Comparison of ENCODE assay signal across 8 cellular contexts in the genomic region with DNA sequence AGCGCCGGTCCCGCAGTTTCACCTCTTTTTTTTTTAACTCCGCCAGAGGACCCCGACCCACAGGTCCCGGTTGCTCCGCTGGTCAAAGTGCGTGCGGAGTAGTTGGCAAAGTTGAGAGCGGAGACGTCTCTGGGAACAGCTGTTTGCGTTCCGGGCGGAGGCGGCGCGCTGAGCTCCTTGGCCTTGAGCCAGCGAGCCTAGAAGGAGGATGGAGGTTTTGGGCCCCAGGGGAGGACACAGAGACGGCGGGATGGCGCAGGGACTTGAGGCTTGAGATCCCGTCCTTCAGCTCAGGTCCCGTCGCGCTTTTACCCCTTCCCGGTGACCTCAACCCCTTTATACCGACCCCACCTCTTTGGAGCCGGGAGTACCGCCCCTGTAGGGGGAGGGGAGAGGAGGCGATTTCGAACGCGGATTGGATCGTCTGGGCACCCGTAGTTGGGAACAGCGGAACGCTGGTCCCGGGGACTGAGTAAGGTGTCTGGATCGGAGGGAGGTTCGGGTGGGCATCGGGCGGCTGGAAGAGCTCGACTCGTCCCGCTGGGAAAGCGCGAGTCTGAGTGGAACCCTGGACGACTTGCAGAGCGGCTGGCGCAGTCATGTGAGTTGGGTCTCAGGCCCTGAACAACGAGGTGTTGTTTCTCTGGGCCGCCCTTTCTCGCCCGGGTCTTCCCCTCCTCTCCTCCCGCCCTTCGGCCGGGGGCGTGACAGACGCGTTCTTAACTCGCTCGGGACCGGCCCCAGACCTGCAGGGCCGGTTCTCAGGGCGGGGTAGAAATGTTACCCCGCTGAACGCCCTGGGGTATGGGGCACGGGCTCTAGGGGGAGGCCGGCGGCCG. TPM values are rescaled to one million over a fixed set of nuclear protein-coding genes. Genes with fewer than 3 reads are reported as not detected.
DNase-seq lines count a peak whose midpoint lies in the region; ATAC-seq and TF ChIP-seq lines count a peak whose summit lies in the region.

A gene with protein sequence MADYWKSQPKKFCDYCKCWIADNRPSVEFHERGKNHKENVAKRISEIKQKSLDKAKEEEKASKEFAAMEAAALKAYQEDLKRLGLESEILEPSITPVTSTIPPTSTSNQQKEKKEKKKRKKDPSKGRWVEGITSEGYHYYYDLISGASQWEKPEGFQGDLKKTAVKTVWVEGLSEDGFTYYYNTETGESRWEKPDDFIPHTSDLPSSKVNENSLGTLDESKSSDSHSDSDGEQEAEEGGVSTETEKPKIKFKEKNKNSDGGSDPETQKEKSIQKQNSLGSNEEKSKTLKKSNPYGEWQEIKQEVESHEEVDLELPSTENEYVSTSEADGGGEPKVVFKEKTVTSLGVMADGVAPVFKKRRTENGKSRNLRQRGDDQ (plus strand): TSS at position 435 of the 839 bp plus-strand sequence. CDS start 165 bp downstream, at position 600.

- H3K79me2 ChIP-seq in PC-3 (ENCODE audit: low read length): peaks cover 68% of the 10 kb centered on the region

- intact Hi-C loops in PC-3 (cut with micrococcal nuclease): loop anchor here (2.0 to 10.0 kb wide), 5 partner anchors 76 to 286 kb away; a partner anchor contains a TSS

- peaks cover 5% of the 10 kb centered on the region for H3K27me3 Mint-ChIP-seq in IgD-negative memory B cell

- peak within 1 kb of the TSS; percentile 98 for H3K4me2 ChIP-seq in PC-3 (ENCODE audit: low read length)

- H3K4me1 ChIP-seq in PC-3 (ENCODE audit: insufficient read depth, low read length): peaks cover 40% of the 10 kb centered on the region
- no peaks in the 10 kb centered on the region for H3K4me1 ChIP-seq in esophagus (ENCODE audit: control insufficient read depth in 2 of 2, insufficient read depth in 2 of 2, low read length in 1 of 2)
- peaks cover 66% of the 10 kb centered on the region for H3K4me1 ChIP-seq in muscle layer of colon (ENCODE audit: insufficient read depth, low read length)

- no peaks in the 10 kb centered on the region for H3F3A ChIP-seq in PC-3 (ENCODE audit: low read length, unreplicated experiment)

- H3K4me1 Mint-ChIP-seq in IgD-negative memory B cell: peaks cover 21 to 48% (median 27%) of the 10 kb centered on the region in 3 donors

- H3K4me3 ChIP-seq in PC-3 (ENCODE audit: low read length) (peak within 1 kb of the TSS; percentile 82), esophagus (ENCODE audit: low read depth in 1 of 2, low read length in 2 of 2) (peak within 1 kb of the TSS; percentile 95 to 98), muscle layer of colon (ENCODE audit: low read depth in 1 of 2, low read length in 2 of 2) (peak within 1 kb of the TSS; percentile 38 to 94)

- no peaks in the 10 kb centered on the region for H3K9me2 ChIP-seq in PC-3 (replicated peaks; ENCODE audit: low read length)

- peaks cover 6% of the 10 kb centered on the region for H3K36me3 Mint-ChIP-seq in IgD-negative memory B cell

- peaks cover 9% of the 10 kb centered on the region for H3K36me3 ChIP-seq in PC-3 (ENCODE audit: low read depth, low read length)
- no peaks in the 10 kb centered on the region for H3K36me3 ChIP-seq in esophagus (ENCODE audit: control insufficient read depth in 2 of 2, insufficient read depth in 2 of 2, low read length in 1 of 2)
- peaks cover 11% of the 10 kb centered on the region for H3K36me3 ChIP-seq in muscle layer of colon (ENCODE audit: insufficient read depth, low read length)

- H3K27ac ChIP-seq in PC-3 (ENCODE audit: low read length) (peak within 1 kb of the TSS; percentile 90), esophagus (ENCODE audit: low read depth in 2 of 2, low read length in 1 of 2) (peak within 1 kb of the TSS; percentile 99 to 100), muscle layer of colon (ENCODE audit: low read depth, low read length) (peak within 1 kb of the TSS; percentile 95)

- H4K20me1 ChIP-seq in PC-3 (ENCODE audit: low read length): peaks cover 12% of the 10 kb centered on the region

- WGBS in esophagus, 2 donors: 0% methylated on average over 71 of the region's 71 CpGs

- peak within 1 kb of the TSS; percentile 100 for H3K27ac Mint-ChIP-seq in IgD-negative memory B cell

- H3K9me3 ChIP-seq in PC-3 (ENCODE audit: low read length) (no peaks in the 10 kb centered on the region), esophagus (ENCODE audit: control insufficient read depth in 2 of 2, insufficient read depth in 1 of 2, low read depth in 1 of 2, low read length in 1 of 2) (no peaks in the 10 kb centered on the region), muscle layer of colon (ENCODE audit: low read length) (no peaks in the 10 kb centered on the region)

- H3K27me3 ChIP-seq in PC-3 (ENCODE audit: low read length) (no peaks in the 10 kb centered on the region), esophagus (ENCODE audit: control insufficient read depth in 1 of 2, insufficient read depth in 2 of 2, low read length in 2 of 2) (no peaks in the 10 kb centered on the region), muscle layer of colon (ENCODE audit: control insufficient read depth in 1 of 2, insufficient read depth in 2 of 2, low read length in 2 of 2) (no peaks in the 10 kb centered on the region)

- H3K9ac ChIP-seq in PC-3 (ENCODE audit: low read length) (peak within 1 kb of the TSS; percentile 93), muscle layer of colon (ENCODE audit: low read length) (peak within 1 kb of the TSS; percentile 97)

- POLR2A ChIA-PET in PC-3 (lab: Charles Lee; ENCODE audit: unreplicated experiment): no interaction called here

- TF ChIP-seq CTCF in PC-3 (conservative IDR thresholded peaks at IDR 0.05; ENCODE audit: low read depth, low read length): no peak

- CTCF ChIA-PET in PC-3 (lab: Charles Lee): no interaction called here

- peak within 1 kb of the TSS; percentile 95 for H2AFZ ChIP-seq in PC-3 (ENCODE audit: low read length)

- ATAC-seq in GM21529 (IDR thresholded peaks at IDR 0.05; ENCODE audit: unreplicated experiment) (peak; percentile 74), PC-3 (peak; percentile 68)

- BruUV-seq in PC-3 (replicated peaks; lab: Mats Ljungman, UMichigan): no TSS peak

- peak; percentile 96 for DNase-seq in DMS53 (lab: John Stamatoyannopoulos, UW)
- peak; percentile 88 for DNase-seq in PC-3
- DNase-seq in activated T-cell treated with anti-CD3 and anti-CD28 coated beads, Interleukin-2, amount 50 U/mL, for 1 hour: peak; percentile 91
- DNase-seq in stimulated activated CD8-positive, alpha-beta memory T cell treated with anti-CD3 and anti-CD28 coated beads, Interleukin-7, amount 100 ng/mL, for 1 hour (ENCODE audit: low read depth in 2 of 2): peak; percentile 67 to 75

- H3K4me3 Mint-ChIP-seq in IgD-negative memory B cell: peak within 1 kb of the TSS; percentile 99 to 100 (median 100)

- H3K9me3 Mint-ChIP-seq in IgD-negative memory B cell: peaks cover 0 to 9% (median 0%) of the 10 kb centered on the region in 3 donors

RNA-seq across cellular contexts. Expression of the gene that starts here (rescaled TPM):
- polyA plus RNA-seq in IgD-negative memory B cell: 3.7 TPM
- total RNA-seq in PC-3 (2014; rRNA removed): 6.4 and 7.3 TPM in 2 replicates
- 1 to 10 TPM; 7.8 to 9.5 TPM for polyA plus RNA-seq in esophagus

Comparison
In these comparisons a context has a peak if more than half of its experiments do, and no peak if none do; other contexts are left out.
1. Peak in every context shown above with its lines: DNase-seq, ATAC-seq, H3K4me3 ChIP-seq and H3K27ac ChIP-seq.